In genomic region chr6:7978736-7979135, GRCh38 we compare ENCODE assay signal across 12 cellular contexts.
DNase-seq lines count a peak whose midpoint lies in the region; ATAC-seq and TF ChIP-seq lines count a peak whose summit lies in the region.
"Had no signal": no experiment of that assay in that cellular context is flagged by ENCODE, and none has a peak within 500 bp of the region (broad histone marks: within the 10 kb centered on the region; RNA-seq: fewer than 3 reads in every experiment).

No MANE protein-coding gene starts in this region.

- no peak overlapping the region for H2AK5ac ChIP-seq in trophoblast cell (ENCODE audit: low read length)

- TF ChIP-seq CTCF in Loucy (conservative IDR thresholded peaks at IDR 0.05; ENCODE audit: low read length) = no peak
- TF ChIP-seq CTCF in endodermal cell (conservative IDR thresholded peaks at IDR 0.05) = no peak
- no peak for TF ChIP-seq CTCF in chondrocyte (IDR thresholded peaks at IDR 0.05)
- no peak for TF ChIP-seq CTCF in vagina (IDR thresholded peaks at IDR 0.05)

- H2BK5ac ChIP-seq in trophoblast cell (ENCODE audit: low read depth, low read length, poor library complexity) = no peak overlapping the region

- no peak overlapping the region for H3K23ac ChIP-seq in trophoblast cell (ENCODE audit: low read length)

- no peak for TF ChIP-seq POLR2A in vagina (IDR thresholded peaks at IDR 0.05)

- H3K4me3 ChIP-seq in HAP-1 (no peak overlapping the region), Loucy (ENCODE audit: low read length, poor library complexity, severe bottlenecking) (no peak overlapping the region), endodermal cell (ENCODE audit: low read length) (no peak overlapping the region), trophoblast cell (ENCODE audit: low read depth, low read length) (no peak overlapping the region), vagina (no peak overlapping the region)
- H3K4me3 ChIP-seq: body of pancreas, transverse colon had no signal

- no peaks in the 10 kb centered on the region for H3K9me2 ChIP-seq in Loucy (replicated peaks; ENCODE audit: low read depth, low read length)

- H3K4me2 ChIP-seq in Loucy (ENCODE audit: low read depth, low read length, poor library complexity, severe bottlenecking) (peak overlapping the region; percentile 19), trophoblast cell (ENCODE audit: low read length) (no peak overlapping the region)

- H3K27me3 Mint-ChIP-seq in endodermal cell (ENCODE audit: insufficient read depth) (peaks cover 17% of the 10 kb centered on the region), chondrocyte (ENCODE audit: low read depth) (no peaks in the 10 kb centered on the region)

- H3K79me2 ChIP-seq in Loucy (ENCODE audit: insufficient read depth, low read length) = no peaks in the 10 kb centered on the region
- H3K79me2 ChIP-seq in trophoblast cell (ENCODE audit: control insufficient read depth, insufficient read depth, low read length, poor library complexity) = no peaks in the 10 kb centered on the region

- H2BK120ac ChIP-seq in trophoblast cell (ENCODE audit: insufficient read depth, low read length, poor library complexity) = no peak overlapping the region

- no peak overlapping the region for H4K8ac ChIP-seq in trophoblast cell (ENCODE audit: low read depth, low read length)

- H3K79me1 ChIP-seq in trophoblast cell (ENCODE audit: low read length) = peaks cover 11% of the 10 kb centered on the region

- H3K4ac ChIP-seq in trophoblast cell (ENCODE audit: low read depth, low read length) = no peak overlapping the region

- H3K9me3 Mint-ChIP-seq in endodermal cell (peaks cover 17% of the 10 kb centered on the region), chondrocyte (ENCODE audit: low read depth) (peaks cover 3% of the 10 kb centered on the region)

- H2AFZ ChIP-seq in Loucy (ENCODE audit: low read length) (no peak overlapping the region), trophoblast cell (ENCODE audit: insufficient read depth, low read length, poor library complexity) (no peak overlapping the region)

- H3K4me3 Mint-ChIP-seq in endodermal cell (no peak overlapping the region), chondrocyte (ENCODE audit: unreplicated experiment) (no peak overlapping the region)
- H3K4me3 Mint-ChIP-seq: activated CD8-positive, alpha-beta T cell treated with anti-CD3 and anti-CD28 coated beads, Interleukin-2, amount 10 ng/mL, durations not matched to agents 7 days and 5 days had no signal

- 61 to 67% methylated on average over 1 to 3 of the region's 3 CpGs for WGBS in endodermal cell (ENCODE audit: insufficient coverage in 1 of 2, insufficient read length in 1 of 2), 2 experiments
- WGBS in trophoblast cell (ENCODE audit: extremely low coverage, insufficient coverage, insufficient read length) = no CpG with 5 or more reads among the region's 3 CpGs

- H3K27ac Mint-ChIP-seq in endodermal cell = no peak overlapping the region
- H3K27ac Mint-ChIP-seq in chondrocyte (ENCODE audit: unreplicated experiment) = no peak overlapping the region
- H3K27ac Mint-ChIP-seq: activated CD8-positive, alpha-beta T cell treated with anti-CD3 and anti-CD28 coated beads, Interleukin-2, amount 10 ng/mL, durations not matched to agents 7 days and 5 days had no signal

- H3K4me1 ChIP-seq in HAP-1 = peaks cover 3% of the 10 kb centered on the region; the same call in 1 of the 2 replicates
- H3K4me1 ChIP-seq in Loucy (ENCODE audit: insufficient read depth, low read length, poor library complexity, severe bottlenecking) = peaks cover 10% of the 10 kb centered on the region
- H3K4me1 ChIP-seq in endodermal cell (ENCODE audit: control insufficient read depth, insufficient read depth, low read length) = peaks cover 7% of the 10 kb centered on the region
- peaks cover 14% of the 10 kb centered on the region in 2 experiments for H3K4me1 ChIP-seq in trophoblast cell (ENCODE audit: control insufficient read depth in 1 of 2, insufficient read depth in 2 of 2, low read length in 2 of 2)
- H3K4me1 ChIP-seq in vagina = peaks cover 23% of the 10 kb centered on the region

- ATAC-seq in GM18502 (IDR thresholded peaks at IDR 0.05; ENCODE audit: poor library complexity, unreplicated experiment) = peak; percentile 83
- ATAC-seq: activated CD8-positive, alpha-beta T cell treated with anti-CD3 and anti-CD28 coated beads, Interleukin-2, amount 10 ng/mL, durations not matched to agents 7 days and 5 days; body of pancreas had no signal

- H3K9me3 ChIP-seq in HAP-1 (no peaks in the 10 kb centered on the region), Loucy (ENCODE audit: insufficient read depth, low read depth, low read length) (no peaks in the 10 kb centered on the region), endodermal cell (ENCODE audit: control insufficient read depth, low read length) (peaks cover 14% of the 10 kb centered on the region), trophoblast cell (ENCODE audit: insufficient read depth, low read depth, low read length) (no peaks in the 10 kb centered on the region), vagina (no peaks in the 10 kb centered on the region)
- H3K9me3 ChIP-seq: body of pancreas, transverse colon had no signal

- H3K27ac ChIP-seq in endodermal cell (ENCODE audit: low read depth, low read length) = peak overlapping the region; percentile 5
- H3K27ac ChIP-seq in trophoblast cell (ENCODE audit: low read depth, low read length) = no peak overlapping the region
- no peak overlapping the region for H3K27ac ChIP-seq in vagina
- H3K27ac ChIP-seq: body of pancreas, transverse colon had no signal

- H3F3A ChIP-seq in Loucy (ENCODE audit: low read depth) = no peaks in the 10 kb centered on the region

- H3K9ac ChIP-seq in Loucy (ENCODE audit: low read depth, low read length, poor library complexity, severe bottlenecking) (no peak overlapping the region), endodermal cell (ENCODE audit: extremely low read depth, low read length, poor library complexity, severe bottlenecking) (no peak overlapping the region), trophoblast cell (ENCODE audit: low read length) (no peak overlapping the region)

- H3K4me1 Mint-ChIP-seq in endodermal cell = peaks cover 26% of the 10 kb centered on the region
- peaks cover 11% of the 10 kb centered on the region for H3K4me1 Mint-ChIP-seq in chondrocyte (ENCODE audit: low read depth)

- H4K91ac ChIP-seq in trophoblast cell (ENCODE audit: low read depth, low read length) = no peak overlapping the region

- no peak overlapping the region for H3K14ac ChIP-seq in trophoblast cell (ENCODE audit: low read length)

- no peak overlapping the region for H3K18ac ChIP-seq in trophoblast cell (ENCODE audit: low read length)

- DNase-seq in HAP-1 (ENCODE audit: low spot score in 2 of 2) (peak; percentile 57 to 74), endodermal cell (no peak), chondrocyte (ENCODE audit: low spot score) (no peak), trophoblast cell (no peak), vagina (ENCODE audit: extremely low spot score in 2 of 2) (no peak)
- no peak for DNase-seq in activated CD4-positive, alpha-beta T cell treated with anti-CD3 and anti-CD28 coated beads, Interleukin-2, amount 50 U/mL, for 1 hour
- DNase-seq: activated CD8-positive, alpha-beta T cell treated with anti-CD3 and anti-CD28 coated beads, Interleukin-2, amount 10 ng/mL, durations not matched to agents 7 days and 5 days; body of pancreas; NCI-H1694 treated with DMSO at 0.1 percent for 48 hours; transverse colon had no signal

- no peaks in the 10 kb centered on the region for H3K36me3 Mint-ChIP-seq in endodermal cell (ENCODE audit: low read depth)
- no peaks in the 10 kb centered on the region for H3K36me3 Mint-ChIP-seq in chondrocyte (ENCODE audit: low read depth)

- no peaks in the 10 kb centered on the region for H4K20me1 ChIP-seq in Loucy (ENCODE audit: insufficient read depth, low read length, poor library complexity, severe bottlenecking)

- H3K36me3 ChIP-seq in HAP-1 (replicated peaks) = no peaks in the 10 kb centered on the region
- no peaks in the 10 kb centered on the region for H3K36me3 ChIP-seq in Loucy (ENCODE audit: insufficient read depth, low read length)
- no peaks in the 10 kb centered on the region for H3K36me3 ChIP-seq in endodermal cell (ENCODE audit: control insufficient read depth, insufficient read depth, low read length)
- H3K36me3 ChIP-seq in trophoblast cell (ENCODE audit: control insufficient read depth in 1 of 2, insufficient read depth in 2 of 2, low read length in 2 of 2) = no peaks in the 10 kb centered on the region
- H3K36me3 ChIP-seq in vagina = no peaks in the 10 kb centered on the region
- H3K36me3 ChIP-seq: transverse colon had no signal

- in situ Hi-C loops in HAP-1 (cut with MboI; ENCODE audit: low sequenced_read_pairs) = no loop called here

- H2BK12ac ChIP-seq in trophoblast cell (ENCODE audit: low read length) = no peak overlapping the region

- no peak overlapping the region for H4K12ac ChIP-seq in trophoblast cell (ENCODE audit: low read depth, low read length)

- H3K27me3 ChIP-seq in HAP-1 (ENCODE audit: low read depth) (no peaks in the 10 kb centered on the region), Loucy (ENCODE audit: insufficient read depth, low read length, poor library complexity, severe bottlenecking) (no peaks in the 10 kb centered on the region), endodermal cell (ENCODE audit: control insufficient read depth, insufficient read depth, low read length, poor library complexity, severe bottlenecking) (no peaks in the 10 kb centered on the region), trophoblast cell (ENCODE audit: insufficient read depth, low read length) (no peaks in the 10 kb centered on the region), vagina (no peaks in the 10 kb centered on the region)
- H3K27me3 ChIP-seq: body of pancreas, transverse colon had no signal

- intact Hi-C loops in vagina (cut with DNase I) = no loop called here

Comparison
In these comparisons a context has a peak if more than half of its experiments do, and no peak if none do; other contexts are left out.
1. DNase-seq: peak in HAP-1 (2 of 2); none in endodermal cell (single experiment), activated CD4-positive, alpha-beta T cell treated with anti-CD3 and anti-CD28 coated beads, Interleukin-2, amount 50 U/mL, for 1 hour (single experiment), chondrocyte (single experiment), trophoblast cell (0 of 2) and vagina (0 of 2).